ENCODE assay signal across 8 cellular contexts in the genomic region with DNA sequence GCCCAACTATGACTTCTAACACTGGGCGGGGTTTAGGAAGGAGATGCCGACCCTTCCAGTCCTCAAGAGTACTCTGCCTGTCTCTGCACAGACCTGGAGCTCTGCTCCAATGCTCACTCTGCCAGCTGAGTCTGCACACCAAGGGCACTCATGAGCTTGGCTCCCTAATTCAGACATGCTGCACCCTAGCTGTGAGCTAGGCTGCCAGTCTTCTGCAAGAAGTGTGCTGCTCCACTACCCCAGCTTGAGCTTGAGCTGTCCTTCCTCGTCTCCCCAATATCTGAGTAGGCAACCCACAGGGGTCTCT. TPM values are rescaled to one million over a fixed set of nuclear protein-coding genes. Genes with fewer than 3 reads are reported as not detected.
A peak's percentile ranks its signal among the peaks of the same experiment; 100 is the strongest.
DNase-seq lines count a peak whose midpoint lies in the region; ATAC-seq and TF ChIP-seq lines count a peak whose summit lies in the region.

No MANE protein-coding gene starts in this region.

- no peaks in the 10 kb centered on the region for H3K36me3 ChIP-seq in breast epithelium
- no peaks in the 10 kb centered on the region for H3K36me3 ChIP-seq in neutrophil
- H3K36me3 ChIP-seq in neural progenitor cell: no peaks in the 10 kb centered on the region

- H3K9me3 ChIP-seq in breast epithelium: no peaks in the 10 kb centered on the region
- no peaks in the 10 kb centered on the region for H3K9me3 ChIP-seq in neutrophil
- no peaks in the 10 kb centered on the region for H3K9me3 ChIP-seq in neural progenitor cell (ENCODE audit: low read depth)

- H3K4me3 ChIP-seq in HL-60 (replicated peaks; ENCODE audit: insufficient read depth, low read length) (0 out of 2 replicates have a peak overlapping the region, but pooled peaks have one; percentile 5), breast epithelium (no peak overlapping the region), neutrophil (ENCODE audit: low read depth in 1 of 2, low read length in 1 of 2) (no peak overlapping the region), neural progenitor cell (no peak overlapping the region)

- CTCF ChIA-PET in HEK293T (lab: Yijun Ruan, JAX): no interaction called here

- no peak for TF ChIP-seq POLR2A in breast epithelium (IDR thresholded peaks at IDR 0.05)

- no peak overlapping the region for H3K9ac ChIP-seq in neural progenitor cell

- peaks cover 93% of the 10 kb centered on the region for H4K20me1 ChIP-seq in neural progenitor cell (ENCODE audit: low read depth)

- H3K9me3 Mint-ChIP-seq in neural progenitor cell: no peaks in the 10 kb centered on the region

- H3K4me2 ChIP-seq in neural progenitor cell: no peak overlapping the region

- TF ChIP-seq CTCF in HL-60 (IDR thresholded peaks at IDR 0.05; ENCODE audit: insufficient read depth, low read length) (no peak), breast epithelium (IDR thresholded peaks at IDR 0.05) (no peak), neutrophil (IDR thresholded peaks at IDR 0.05) (no peak), neural progenitor cell (IDR thresholded peaks at IDR 0.05) (no peak)

- no peak overlapping the region for H2AFZ ChIP-seq in neural progenitor cell (replicated peaks)

- no peaks in the 10 kb centered on the region for H3F3A ChIP-seq in neural progenitor cell (ENCODE audit: low read depth)

- no peak overlapping the region for H3K4me3 Mint-ChIP-seq in neural progenitor cell

- peaks cover 10% of the 10 kb centered on the region for H3K4me1 Mint-ChIP-seq in neural progenitor cell

- POLR2A ChIA-PET in HEK293T (lab: Yijun Ruan, JAX): interaction anchor here (0.8 kb wide), 1 partner anchor 14 kb away, joined by 4 read pairs; the partner anchor contains the start of gene TP53BP2

- H3K79me2 ChIP-seq in neural progenitor cell (ENCODE audit: low read depth): peaks cover 100% of the 10 kb centered on the region

- H3K4me1 ChIP-seq in breast epithelium (peaks cover 4 to 8% of the 10 kb centered on the region in 2 donors), neutrophil (ENCODE audit: control insufficient read depth in 1 of 2, insufficient read depth in 1 of 2, low read depth in 1 of 2, low read length in 1 of 2) (peaks cover 75 to 80% of the 10 kb centered on the region in 2 experiments), neural progenitor cell (peaks cover 13% of the 10 kb centered on the region)

- ATAC-seq in GM18861 (IDR thresholded peaks at IDR 0.05; ENCODE audit: unreplicated experiment): peak; percentile 45

- H3K27ac Mint-ChIP-seq in neural progenitor cell: no peak overlapping the region

- peak in 1 of 2 experiments; percentile 64 for DNase-seq in HL-60 (ENCODE audit: low read depth in 1 of 2, low spot score in 1 of 2)
- no peak for DNase-seq in breast epithelium (ENCODE audit: low spot score in 2 of 2)
- no peak for DNase-seq in HEK293T (ENCODE audit: extremely low spot score)
- DNase-seq in ureter (ENCODE audit: low spot score): no peak
- no peak for DNase-seq in neural progenitor cell (ENCODE audit: low spot score)
- no peak for DNase-seq in SHP77 (lab: John Stamatoyannopoulos, UW)

- H3K36me3 Mint-ChIP-seq in neural progenitor cell: peaks cover 1% of the 10 kb centered on the region

- no peaks in the 10 kb centered on the region for H3K27me3 Mint-ChIP-seq in neural progenitor cell (ENCODE audit: insufficient read depth, low read depth)

- H3K27ac ChIP-seq in HL-60 (replicated peaks) (peak overlapping the region; percentile 51), breast epithelium (peak overlapping the region; percentile 49 to 56), neutrophil (peak overlapping the region; percentile 72), neural progenitor cell (no peak overlapping the region)

- H3K27me3 ChIP-seq in HL-60 (ENCODE audit: insufficient read depth, poor library complexity, severe bottlenecking) (no peaks in the 10 kb centered on the region), breast epithelium (no peaks in the 10 kb centered on the region), neutrophil (no peaks in the 10 kb centered on the region), neural progenitor cell (no peaks in the 10 kb centered on the region)

- intact Hi-C loops in breast epithelium (cut with DNase I; ENCODE audit: low total_unique reads): no loop called here

TF ChIP-seq in HEK293T, 16 proteins besides CTCF, POLR2A, EP300 and RAD21:
- TF ChIP-seq ELF4 (IDR thresholded peaks at IDR 0.05) (no peak), ARNT (IDR thresholded peaks at IDR 0.05) (no peak), NFRKB (IDR thresholded peaks at IDR 0.05) (no peak), ZNF384 (IDR thresholded peaks at IDR 0.05) (no peak), HDGF (IDR thresholded peaks at IDR 0.05; ENCODE audit: borderline replicate concordance) (no peak), SP1 (IDR thresholded peaks at IDR 0.05) (no peak), TARDBP (IDR thresholded peaks at IDR 0.05) (no peak), FOXM1 (IDR thresholded peaks at IDR 0.05; ENCODE audit: borderline replicate concordance) (no peak), SUZ12 (IDR thresholded peaks at IDR 0.05) (no peak), BHLHE40 (IDR thresholded peaks at IDR 0.05; ENCODE audit: borderline replicate concordance) (no peak), CTBP1 (IDR thresholded peaks at IDR 0.05; ENCODE audit: borderline replicate concordance) (no peak), FOXA1 (IDR thresholded peaks at IDR 0.05) (no peak), LEF1 (IDR thresholded peaks at IDR 0.05; ENCODE audit: borderline replicate concordance) (no peak)
- TF ChIP-seq, protein P1, sequence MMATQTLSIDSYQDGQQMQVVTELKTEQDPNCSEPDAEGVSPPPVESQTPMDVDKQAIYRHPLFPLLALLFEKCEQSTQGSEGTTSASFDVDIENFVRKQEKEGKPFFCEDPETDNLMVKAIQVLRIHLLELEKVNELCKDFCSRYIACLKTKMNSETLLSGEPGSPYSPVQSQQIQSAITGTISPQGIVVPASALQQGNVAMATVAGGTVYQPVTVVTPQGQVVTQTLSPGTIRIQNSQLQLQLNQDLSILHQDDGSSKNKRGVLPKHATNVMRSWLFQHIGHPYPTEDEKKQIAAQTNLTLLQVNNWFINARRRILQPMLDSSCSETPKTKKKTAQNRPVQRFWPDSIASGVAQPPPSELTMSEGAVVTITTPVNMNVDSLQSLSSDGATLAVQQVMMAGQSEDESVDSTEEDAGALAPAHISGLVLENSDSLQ (IDR thresholded peaks at IDR 0.05): no peak

RNA-seq across cellular contexts. Expression of gene TP53BP2, which starts 13.2 kb away (rescaled TPM):
- total RNA-seq in breast epithelium (10 to 100 TPM; 31.4 to 46.8 (median 38.0) TPM), ureter (34.6 TPM), neural progenitor cell (ENCODE audit: low replicate concordance) (52.6 and 56.3 TPM in 2 replicates)
